ENCODE assay signal across 1 cellular context in the genomic region with DNA sequence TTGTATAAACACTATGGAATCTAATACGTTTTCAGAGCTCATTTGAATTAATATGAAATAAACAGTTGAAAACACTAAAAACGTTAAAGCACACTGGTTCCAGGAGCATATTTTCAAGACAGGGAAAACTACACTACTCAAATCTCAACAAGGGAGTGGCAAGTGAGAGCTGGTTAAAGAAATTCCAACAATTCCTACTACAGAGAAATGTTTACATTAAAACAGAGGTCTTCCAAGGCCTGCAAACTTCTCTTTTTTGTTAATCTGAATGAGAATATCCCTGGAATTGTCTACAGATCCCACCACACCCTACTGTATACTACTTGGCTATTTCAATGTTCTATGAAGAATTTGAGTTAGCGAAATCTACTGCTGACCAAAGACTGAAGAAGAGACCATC.
TF ChIP-seq lines count a peak whose summit lies in the region.

No MANE protein-coding gene starts in this region.

TF ChIP-seq in GM23338, 12 proteins besides CTCF, POLR2A, EP300 and RAD21 (continued from another document):
- TF ChIP-seq, protein P1, sequence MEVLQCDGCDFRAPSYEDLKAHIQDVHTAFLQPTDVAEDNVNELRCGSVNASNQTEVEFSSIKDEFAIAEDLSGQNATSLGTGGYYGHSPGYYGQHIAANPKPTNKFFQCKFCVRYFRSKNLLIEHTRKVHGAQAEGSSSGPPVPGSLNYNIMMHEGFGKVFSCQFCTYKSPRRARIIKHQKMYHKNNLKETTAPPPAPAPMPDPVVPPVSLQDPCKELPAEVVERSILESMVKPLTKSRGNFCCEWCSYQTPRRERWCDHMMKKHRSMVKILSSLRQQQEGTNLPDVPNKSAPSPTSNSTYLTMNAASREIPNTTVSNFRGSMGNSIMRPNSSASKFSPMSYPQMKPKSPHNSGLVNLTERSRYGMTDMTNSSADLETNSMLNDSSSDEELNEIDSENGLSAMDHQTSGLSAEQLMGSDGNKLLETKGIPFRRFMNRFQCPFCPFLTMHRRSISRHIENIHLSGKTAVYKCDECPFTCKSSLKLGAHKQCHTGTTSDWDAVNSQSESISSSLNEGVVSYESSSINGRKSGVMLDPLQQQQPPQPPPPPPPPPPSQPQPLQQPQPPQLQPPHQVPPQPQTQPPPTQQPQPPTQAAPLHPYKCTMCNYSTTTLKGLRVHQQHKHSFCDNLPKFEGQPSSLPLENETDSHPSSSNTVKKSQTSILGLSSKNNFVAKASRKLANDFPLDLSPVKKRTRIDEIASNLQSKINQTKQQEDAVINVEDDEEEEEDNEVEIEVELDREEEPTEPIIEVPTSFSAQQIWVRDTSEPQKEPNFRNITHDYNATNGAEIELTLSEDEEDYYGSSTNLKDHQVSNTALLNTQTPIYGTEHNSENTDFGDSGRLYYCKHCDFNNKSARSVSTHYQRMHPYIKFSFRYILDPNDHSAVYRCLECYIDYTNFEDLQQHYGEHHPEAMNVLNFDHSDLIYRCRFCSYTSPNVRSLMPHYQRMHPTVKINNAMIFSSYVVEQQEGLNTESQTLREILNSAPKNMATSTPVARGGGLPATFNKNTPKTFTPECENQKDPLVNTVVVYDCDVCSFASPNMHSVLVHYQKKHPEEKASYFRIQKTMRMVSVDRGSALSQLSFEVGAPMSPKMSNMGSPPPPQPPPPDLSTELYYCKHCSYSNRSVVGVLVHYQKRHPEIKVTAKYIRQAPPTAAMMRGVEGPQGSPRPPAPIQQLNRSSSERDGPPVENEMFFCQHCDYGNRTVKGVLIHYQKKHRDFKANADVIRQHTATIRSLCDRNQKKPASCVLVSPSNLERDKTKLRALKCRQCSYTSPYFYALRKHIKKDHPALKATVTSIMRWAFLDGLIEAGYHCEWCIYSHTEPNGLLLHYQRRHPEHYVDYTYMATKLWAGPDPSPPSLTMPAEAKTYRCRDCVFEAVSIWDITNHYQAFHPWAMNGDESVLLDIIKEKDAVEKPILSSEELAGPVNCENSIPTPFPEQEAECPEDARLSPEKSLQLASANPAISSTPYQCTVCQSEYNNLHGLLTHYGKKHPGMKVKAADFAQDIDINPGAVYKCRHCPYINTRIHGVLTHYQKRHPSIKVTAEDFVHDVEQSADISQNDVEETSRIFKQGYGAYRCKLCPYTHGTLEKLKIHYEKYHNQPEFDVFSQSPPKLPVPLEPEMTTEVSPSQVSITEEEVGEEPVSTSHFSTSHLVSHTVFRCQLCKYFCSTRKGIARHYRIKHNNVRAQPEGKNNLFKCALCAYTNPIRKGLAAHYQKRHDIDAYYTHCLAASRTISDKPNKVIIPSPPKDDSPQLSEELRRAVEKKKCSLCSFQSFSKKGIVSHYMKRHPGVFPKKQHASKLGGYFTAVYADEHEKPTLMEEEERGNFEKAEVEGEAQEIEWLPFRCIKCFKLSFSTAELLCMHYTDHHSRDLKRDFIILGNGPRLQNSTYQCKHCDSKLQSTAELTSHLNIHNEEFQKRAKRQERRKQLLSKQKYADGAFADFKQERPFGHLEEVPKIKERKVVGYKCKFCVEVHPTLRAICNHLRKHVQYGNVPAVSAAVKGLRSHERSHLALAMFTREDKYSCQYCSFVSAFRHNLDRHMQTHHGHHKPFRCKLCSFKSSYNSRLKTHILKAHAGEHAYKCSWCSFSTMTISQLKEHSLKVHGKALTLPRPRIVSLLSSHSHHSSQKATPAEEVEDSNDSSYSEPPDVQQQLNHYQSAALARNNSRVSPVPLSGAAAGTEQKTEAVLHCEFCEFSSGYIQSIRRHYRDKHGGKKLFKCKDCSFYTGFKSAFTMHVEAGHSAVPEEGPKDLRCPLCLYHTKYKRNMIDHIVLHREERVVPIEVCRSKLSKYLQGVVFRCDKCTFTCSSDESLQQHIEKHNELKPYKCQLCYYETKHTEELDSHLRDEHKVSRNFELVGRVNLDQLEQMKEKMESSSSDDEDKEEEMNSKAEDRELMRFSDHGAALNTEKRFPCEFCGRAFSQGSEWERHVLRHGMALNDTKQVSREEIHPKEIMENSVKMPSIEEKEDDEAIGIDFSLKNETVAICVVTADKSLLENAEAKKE (CRISPR knock-in tag; IDR thresholded peaks at IDR 0.05) = no peak
- no peak for TF ChIP-seq EZH2 (IDR thresholded peaks at IDR 0.05; ENCODE audit: low read depth, unreplicated experiment)
- TF ChIP-seq, protein P2, sequence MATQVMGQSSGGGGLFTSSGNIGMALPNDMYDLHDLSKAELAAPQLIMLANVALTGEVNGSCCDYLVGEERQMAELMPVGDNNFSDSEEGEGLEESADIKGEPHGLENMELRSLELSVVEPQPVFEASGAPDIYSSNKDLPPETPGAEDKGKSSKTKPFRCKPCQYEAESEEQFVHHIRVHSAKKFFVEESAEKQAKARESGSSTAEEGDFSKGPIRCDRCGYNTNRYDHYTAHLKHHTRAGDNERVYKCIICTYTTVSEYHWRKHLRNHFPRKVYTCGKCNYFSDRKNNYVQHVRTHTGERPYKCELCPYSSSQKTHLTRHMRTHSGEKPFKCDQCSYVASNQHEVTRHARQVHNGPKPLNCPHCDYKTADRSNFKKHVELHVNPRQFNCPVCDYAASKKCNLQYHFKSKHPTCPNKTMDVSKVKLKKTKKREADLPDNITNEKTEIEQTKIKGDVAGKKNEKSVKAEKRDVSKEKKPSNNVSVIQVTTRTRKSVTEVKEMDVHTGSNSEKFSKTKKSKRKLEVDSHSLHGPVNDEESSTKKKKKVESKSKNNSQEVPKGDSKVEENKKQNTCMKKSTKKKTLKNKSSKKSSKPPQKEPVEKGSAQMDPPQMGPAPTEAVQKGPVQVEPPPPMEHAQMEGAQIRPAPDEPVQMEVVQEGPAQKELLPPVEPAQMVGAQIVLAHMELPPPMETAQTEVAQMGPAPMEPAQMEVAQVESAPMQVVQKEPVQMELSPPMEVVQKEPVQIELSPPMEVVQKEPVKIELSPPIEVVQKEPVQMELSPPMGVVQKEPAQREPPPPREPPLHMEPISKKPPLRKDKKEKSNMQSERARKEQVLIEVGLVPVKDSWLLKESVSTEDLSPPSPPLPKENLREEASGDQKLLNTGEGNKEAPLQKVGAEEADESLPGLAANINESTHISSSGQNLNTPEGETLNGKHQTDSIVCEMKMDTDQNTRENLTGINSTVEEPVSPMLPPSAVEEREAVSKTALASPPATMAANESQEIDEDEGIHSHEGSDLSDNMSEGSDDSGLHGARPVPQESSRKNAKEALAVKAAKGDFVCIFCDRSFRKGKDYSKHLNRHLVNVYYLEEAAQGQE (IDR thresholded peaks at IDR 0.05; ENCODE audit: unreplicated experiment) = no peak
- no peak for TF ChIP-seq ZNF114 (CRISPR knock-in tag; IDR thresholded peaks at IDR 0.05)
- TF ChIP-seq, protein P3, sequence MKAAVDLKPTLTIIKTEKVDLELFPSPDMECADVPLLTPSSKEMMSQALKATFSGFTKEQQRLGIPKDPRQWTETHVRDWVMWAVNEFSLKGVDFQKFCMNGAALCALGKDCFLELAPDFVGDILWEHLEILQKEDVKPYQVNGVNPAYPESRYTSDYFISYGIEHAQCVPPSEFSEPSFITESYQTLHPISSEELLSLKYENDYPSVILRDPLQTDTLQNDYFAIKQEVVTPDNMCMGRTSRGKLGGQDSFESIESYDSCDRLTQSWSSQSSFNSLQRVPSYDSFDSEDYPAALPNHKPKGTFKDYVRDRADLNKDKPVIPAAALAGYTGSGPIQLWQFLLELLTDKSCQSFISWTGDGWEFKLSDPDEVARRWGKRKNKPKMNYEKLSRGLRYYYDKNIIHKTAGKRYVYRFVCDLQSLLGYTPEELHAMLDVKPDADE (IDR thresholded peaks at IDR 0.05) = no peak
- TF ChIP-seq NANOG (IDR thresholded peaks at IDR 0.05; ENCODE audit: borderline replicate concordance) = no peak
- TF ChIP-seq ZNF331 (CRISPR knock-in tag; IDR thresholded peaks at IDR 0.05; ENCODE audit: low read depth) = no peak
